Comparison of ENCODE assay signal across 1 cellular context in genomic region chr3:57594144-57594543, GRCh38.
TF ChIP-seq lines count a peak whose summit lies in the region.

No MANE protein-coding gene starts in this region.

TF ChIP-seq in SK-N-SH, 30 proteins besides CTCF, POLR2A, EP300 and RAD21 (continued from another document):
- TF ChIP-seq, protein P1, sequence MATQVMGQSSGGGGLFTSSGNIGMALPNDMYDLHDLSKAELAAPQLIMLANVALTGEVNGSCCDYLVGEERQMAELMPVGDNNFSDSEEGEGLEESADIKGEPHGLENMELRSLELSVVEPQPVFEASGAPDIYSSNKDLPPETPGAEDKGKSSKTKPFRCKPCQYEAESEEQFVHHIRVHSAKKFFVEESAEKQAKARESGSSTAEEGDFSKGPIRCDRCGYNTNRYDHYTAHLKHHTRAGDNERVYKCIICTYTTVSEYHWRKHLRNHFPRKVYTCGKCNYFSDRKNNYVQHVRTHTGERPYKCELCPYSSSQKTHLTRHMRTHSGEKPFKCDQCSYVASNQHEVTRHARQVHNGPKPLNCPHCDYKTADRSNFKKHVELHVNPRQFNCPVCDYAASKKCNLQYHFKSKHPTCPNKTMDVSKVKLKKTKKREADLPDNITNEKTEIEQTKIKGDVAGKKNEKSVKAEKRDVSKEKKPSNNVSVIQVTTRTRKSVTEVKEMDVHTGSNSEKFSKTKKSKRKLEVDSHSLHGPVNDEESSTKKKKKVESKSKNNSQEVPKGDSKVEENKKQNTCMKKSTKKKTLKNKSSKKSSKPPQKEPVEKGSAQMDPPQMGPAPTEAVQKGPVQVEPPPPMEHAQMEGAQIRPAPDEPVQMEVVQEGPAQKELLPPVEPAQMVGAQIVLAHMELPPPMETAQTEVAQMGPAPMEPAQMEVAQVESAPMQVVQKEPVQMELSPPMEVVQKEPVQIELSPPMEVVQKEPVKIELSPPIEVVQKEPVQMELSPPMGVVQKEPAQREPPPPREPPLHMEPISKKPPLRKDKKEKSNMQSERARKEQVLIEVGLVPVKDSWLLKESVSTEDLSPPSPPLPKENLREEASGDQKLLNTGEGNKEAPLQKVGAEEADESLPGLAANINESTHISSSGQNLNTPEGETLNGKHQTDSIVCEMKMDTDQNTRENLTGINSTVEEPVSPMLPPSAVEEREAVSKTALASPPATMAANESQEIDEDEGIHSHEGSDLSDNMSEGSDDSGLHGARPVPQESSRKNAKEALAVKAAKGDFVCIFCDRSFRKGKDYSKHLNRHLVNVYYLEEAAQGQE (IDR thresholded peaks at IDR 0.05; ENCODE audit: low read depth, low read length) = no peak
- no peak for TF ChIP-seq FOXJ3 (CRISPR knock-in tag; IDR thresholded peaks at IDR 0.05)
- TF ChIP-seq MEF2A (IDR thresholded peaks at IDR 0.05; ENCODE audit: borderline replicate concordance, low read depth) = no peak
- TF ChIP-seq, protein P2, sequence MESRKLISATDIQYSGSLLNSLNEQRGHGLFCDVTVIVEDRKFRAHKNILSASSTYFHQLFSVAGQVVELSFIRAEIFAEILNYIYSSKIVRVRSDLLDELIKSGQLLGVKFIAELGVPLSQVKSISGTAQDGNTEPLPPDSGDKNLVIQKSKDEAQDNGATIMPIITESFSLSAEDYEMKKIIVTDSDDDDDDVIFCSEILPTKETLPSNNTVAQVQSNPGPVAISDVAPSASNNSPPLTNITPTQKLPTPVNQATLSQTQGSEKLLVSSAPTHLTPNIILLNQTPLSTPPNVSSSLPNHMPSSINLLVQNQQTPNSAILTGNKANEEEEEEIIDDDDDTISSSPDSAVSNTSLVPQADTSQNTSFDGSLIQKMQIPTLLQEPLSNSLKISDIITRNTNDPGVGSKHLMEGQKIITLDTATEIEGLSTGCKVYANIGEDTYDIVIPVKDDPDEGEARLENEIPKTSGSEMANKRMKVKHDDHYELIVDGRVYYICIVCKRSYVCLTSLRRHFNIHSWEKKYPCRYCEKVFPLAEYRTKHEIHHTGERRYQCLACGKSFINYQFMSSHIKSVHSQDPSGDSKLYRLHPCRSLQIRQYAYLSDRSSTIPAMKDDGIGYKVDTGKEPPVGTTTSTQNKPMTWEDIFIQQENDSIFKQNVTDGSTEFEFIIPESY (IDR thresholded peaks at IDR 0.05; ENCODE audit: borderline replicate concordance, low read depth) = no peak
- no peak for TF ChIP-seq TAF1 (IDR thresholded peaks at IDR 0.05; ENCODE audit: borderline replicate concordance, low read depth, low read length)
- TF ChIP-seq NFIC (IDR thresholded peaks at IDR 0.05; ENCODE audit: borderline replicate concordance) = no peak
- TF ChIP-seq USF2 (IDR thresholded peaks at IDR 0.05; ENCODE audit: borderline replicate concordance, low read depth, low read length) = no peak
- TF ChIP-seq NRF1 (IDR thresholded peaks at IDR 0.05; ENCODE audit: low read depth, low read length) = no peak
- no peak for TF ChIP-seq MXI1 (IDR thresholded peaks at IDR 0.05; ENCODE audit: low read depth, low read length)
- no peak for TF ChIP-seq SIN3A (IDR thresholded peaks at IDR 0.05; ENCODE audit: borderline replicate concordance, low read depth, low read length)
